In genomic region chr2:234495076-234495800, GRCh38 we compare ENCODE assay signal across 8 cellular contexts. TPM values are rescaled to one million over a fixed set of nuclear protein-coding genes. Genes with fewer than 3 reads are reported as not detected.
DNase-seq lines count a peak whose midpoint lies in the region; ATAC-seq and TF ChIP-seq lines count a peak whose summit lies in the region.

No MANE protein-coding gene starts in this region.

- DNase-seq in NCI-H748 (lab: John Stamatoyannopoulos, UW; ENCODE audit: unreplicated experiment) (peak; percentile 62), NCI-H748 treated with DMSO at 0.1 percent for 48 hours (lab: John Stamatoyannopoulos, UW) (no peak), endodermal cell (peak; percentile 86), neural progenitor cell (ENCODE audit: low spot score) (peak; percentile 53), G401 (ENCODE audit: low spot score) (no peak), KBM-7 (no peak)

- no peak overlapping the region for H3K27ac Mint-ChIP-seq in endodermal cell
- H3K27ac Mint-ChIP-seq in neural progenitor cell, result peak overlapping the region; percentile 96

- H3K4me3 Mint-ChIP-seq in endodermal cell (peak overlapping the region; percentile 69), neural progenitor cell (peak overlapping the region; percentile 99)

- in situ Hi-C loops in G401 (cut with HindIII; ENCODE audit: low sequenced_read_pairs) (no loop called here), KBM-7 (cut with MboI; ENCODE audit: low pct_unique_long_range_greater_than_20kb, low sequenced_read_pairs) (no loop called here)

- peak; percentile 21 for TF ChIP-seq CTCF in endodermal cell (conservative IDR thresholded peaks at IDR 0.05)
- TF ChIP-seq CTCF in neural progenitor cell (IDR thresholded peaks at IDR 0.05), result no peak

- peaks cover 62% of the 10 kb centered on the region for H4K20me1 ChIP-seq in neural progenitor cell (ENCODE audit: low read depth)

- no peaks in the 10 kb centered on the region for H3K36me3 Mint-ChIP-seq in endodermal cell (ENCODE audit: low read depth)
- H3K36me3 Mint-ChIP-seq in neural progenitor cell, result peaks cover 24% of the 10 kb centered on the region

- ATAC-seq in SK-N-SH treated with all-trans-retinoic acid at 6 μM for 48 hours, result peak; percentile 55
- ATAC-seq in HG03135 (IDR thresholded peaks at IDR 0.05; ENCODE audit: unreplicated experiment), result no peak

- H3K4me2 ChIP-seq in neural progenitor cell, result peak overlapping the region; percentile 97

- H3K9me3 ChIP-seq in endodermal cell (ENCODE audit: control insufficient read depth, low read length) (no peaks in the 10 kb centered on the region), neural progenitor cell (ENCODE audit: low read depth) (no peaks in the 10 kb centered on the region)

- peaks cover 46% of the 10 kb centered on the region for H3F3A ChIP-seq in neural progenitor cell (ENCODE audit: low read depth)

- H3K27ac ChIP-seq in endodermal cell (ENCODE audit: low read depth, low read length) (peak overlapping the region; percentile 12), neural progenitor cell (peak overlapping the region; percentile 30)

- H3K4me1 ChIP-seq in endodermal cell (ENCODE audit: control insufficient read depth, insufficient read depth, low read length), result no peaks in the 10 kb centered on the region
- peaks cover 28% of the 10 kb centered on the region for H3K4me1 ChIP-seq in neural progenitor cell

- 0% methylated on average over 4 to 22 of the region's 22 CpGs for WGBS in endodermal cell (ENCODE audit: insufficient coverage in 1 of 2, insufficient read length in 1 of 2), 2 experiments

- H3K36me3 ChIP-seq in endodermal cell (ENCODE audit: control insufficient read depth, insufficient read depth, low read length) (no peaks in the 10 kb centered on the region), neural progenitor cell (peaks cover 19% of the 10 kb centered on the region)

- H3K9ac ChIP-seq in endodermal cell (ENCODE audit: extremely low read depth, low read length, poor library complexity, severe bottlenecking) (peak overlapping the region; percentile 47), neural progenitor cell (peak overlapping the region; percentile 74)

- H3K27me3 ChIP-seq in endodermal cell (ENCODE audit: control insufficient read depth, insufficient read depth, low read length, poor library complexity, severe bottlenecking), result peaks cover 8% of the 10 kb centered on the region
- no peaks in the 10 kb centered on the region for H3K27me3 ChIP-seq in neural progenitor cell

- H3K4me3 ChIP-seq in endodermal cell (ENCODE audit: low read length) (peak overlapping the region; percentile 90), neural progenitor cell (peak overlapping the region; percentile 97)

- peaks cover 77% of the 10 kb centered on the region for H3K79me2 ChIP-seq in neural progenitor cell (ENCODE audit: low read depth)

- H3K4me1 Mint-ChIP-seq in endodermal cell, result peaks cover 20% of the 10 kb centered on the region
- peaks cover 36% of the 10 kb centered on the region for H3K4me1 Mint-ChIP-seq in neural progenitor cell

- H3K27me3 Mint-ChIP-seq in endodermal cell (ENCODE audit: insufficient read depth), result peaks cover 29% of the 10 kb centered on the region
- peaks cover 8% of the 10 kb centered on the region for H3K27me3 Mint-ChIP-seq in neural progenitor cell (ENCODE audit: insufficient read depth, low read depth)

- H2AFZ ChIP-seq in neural progenitor cell (replicated peaks), result no peak overlapping the region

- H3K9me3 Mint-ChIP-seq in endodermal cell (no peaks in the 10 kb centered on the region), neural progenitor cell (peaks cover 2% of the 10 kb centered on the region)

TF ChIP-seq in SK-N-SH treated with all-trans-retinoic acid at 6 μM for 48 hours, 23 proteins besides CTCF, POLR2A, EP300 and RAD21:
- TF ChIP-seq PATZ1 (CRISPR knock-in tag; IDR thresholded peaks at IDR 0.05; ENCODE audit: borderline replicate concordance) (no peak), SNAI2 (CRISPR knock-in tag; IDR thresholded peaks at IDR 0.05) (no peak), ISL1 (CRISPR knock-in tag; IDR thresholded peaks at IDR 0.05) (no peak), BACH2 (CRISPR knock-in tag; IDR thresholded peaks at IDR 0.05; ENCODE audit: borderline replicate concordance) (no peak), ZFP3 (CRISPR knock-in tag; IDR thresholded peaks at IDR 0.05) (no peak), ZFP30 (CRISPR knock-in tag; IDR thresholded peaks at IDR 0.05) (no peak), ZC3H10 (CRISPR knock-in tag; IDR thresholded peaks at IDR 0.05) (no peak), PPARA (CRISPR knock-in tag; IDR thresholded peaks at IDR 0.05; ENCODE audit: borderline replicate concordance) (no peak), TCF4 (CRISPR knock-in tag; IDR thresholded peaks at IDR 0.05; ENCODE audit: borderline replicate concordance) (no peak), ZNF565 (CRISPR knock-in tag; conservative IDR thresholded peaks at IDR 0.05; ENCODE audit: low read depth) (no peak), ARNTL (CRISPR knock-in tag; IDR thresholded peaks at IDR 0.05; ENCODE audit: borderline replicate concordance, low read depth) (no peak), TOX (CRISPR knock-in tag; IDR thresholded peaks at IDR 0.05; ENCODE audit: borderline replicate concordance) (no peak), ZNF70 (CRISPR knock-in tag; IDR thresholded peaks at IDR 0.05) (no peak), OSR1 (CRISPR knock-in tag; IDR thresholded peaks at IDR 0.05) (no peak)
- TF ChIP-seq, protein P1, sequence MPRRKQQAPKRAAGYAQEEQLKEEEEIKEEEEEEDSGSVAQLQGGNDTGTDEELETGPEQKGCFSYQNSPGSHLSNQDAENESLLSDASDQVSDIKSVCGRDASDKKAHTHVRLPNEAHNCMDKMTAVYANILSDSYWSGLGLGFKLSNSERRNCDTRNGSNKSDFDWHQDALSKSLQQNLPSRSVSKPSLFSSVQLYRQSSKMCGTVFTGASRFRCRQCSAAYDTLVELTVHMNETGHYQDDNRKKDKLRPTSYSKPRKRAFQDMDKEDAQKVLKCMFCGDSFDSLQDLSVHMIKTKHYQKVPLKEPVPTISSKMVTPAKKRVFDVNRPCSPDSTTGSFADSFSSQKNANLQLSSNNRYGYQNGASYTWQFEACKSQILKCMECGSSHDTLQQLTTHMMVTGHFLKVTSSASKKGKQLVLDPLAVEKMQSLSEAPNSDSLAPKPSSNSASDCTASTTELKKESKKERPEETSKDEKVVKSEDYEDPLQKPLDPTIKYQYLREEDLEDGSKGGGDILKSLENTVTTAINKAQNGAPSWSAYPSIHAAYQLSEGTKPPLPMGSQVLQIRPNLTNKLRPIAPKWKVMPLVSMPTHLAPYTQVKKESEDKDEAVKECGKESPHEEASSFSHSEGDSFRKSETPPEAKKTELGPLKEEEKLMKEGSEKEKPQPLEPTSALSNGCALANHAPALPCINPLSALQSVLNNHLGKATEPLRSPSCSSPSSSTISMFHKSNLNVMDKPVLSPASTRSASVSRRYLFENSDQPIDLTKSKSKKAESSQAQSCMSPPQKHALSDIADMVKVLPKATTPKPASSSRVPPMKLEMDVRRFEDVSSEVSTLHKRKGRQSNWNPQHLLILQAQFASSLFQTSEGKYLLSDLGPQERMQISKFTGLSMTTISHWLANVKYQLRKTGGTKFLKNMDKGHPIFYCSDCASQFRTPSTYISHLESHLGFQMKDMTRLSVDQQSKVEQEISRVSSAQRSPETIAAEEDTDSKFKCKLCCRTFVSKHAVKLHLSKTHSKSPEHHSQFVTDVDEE (CRISPR knock-in tag; IDR thresholded peaks at IDR 0.05), result no peak
- TF ChIP-seq, protein P2, sequence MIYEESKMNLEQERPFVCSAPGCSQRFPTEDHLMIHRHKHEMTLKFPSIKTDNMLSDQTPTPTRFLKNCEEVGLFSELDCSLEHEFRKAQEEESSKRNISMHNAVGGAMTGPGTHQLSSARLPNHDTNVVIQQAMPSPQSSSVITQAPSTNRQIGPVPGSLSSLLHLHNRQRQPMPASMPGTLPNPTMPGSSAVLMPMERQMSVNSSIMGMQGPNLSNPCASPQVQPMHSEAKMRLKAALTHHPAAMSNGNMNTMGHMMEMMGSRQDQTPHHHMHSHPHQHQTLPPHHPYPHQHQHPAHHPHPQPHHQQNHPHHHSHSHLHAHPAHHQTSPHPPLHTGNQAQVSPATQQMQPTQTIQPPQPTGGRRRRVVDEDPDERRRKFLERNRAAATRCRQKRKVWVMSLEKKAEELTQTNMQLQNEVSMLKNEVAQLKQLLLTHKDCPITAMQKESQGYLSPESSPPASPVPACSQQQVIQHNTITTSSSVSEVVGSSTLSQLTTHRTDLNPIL (CRISPR knock-in tag; IDR thresholded peaks at IDR 0.05; ENCODE audit: low read depth), result no peak

RNA-seq across cellular contexts. Expression of gene ARL4C, which starts 1.6 kb away (rescaled TPM):
- total RNA-seq in endodermal cell (10 to 100 TPM in 1 of 2 donors, 1 to 10 TPM in 1; 9.3 to 21.7 TPM), neural progenitor cell (ENCODE audit: low replicate concordance) (87.6 and 96.6 TPM in 2 replicates)
- polyA plus RNA-seq in endodermal cell (2013, experiment 1 of 2), result 74.9 TPM
- polyA plus RNA-seq in endodermal cell (2013, experiment 2 of 2), result 65.4 TPM
- total RNA-seq in G401 (2014; rRNA removed; shearing (Covaris generic)), result 33.1 and 39.8 TPM in 2 replicates

Comparison
In these comparisons a context has a peak if more than half of its experiments do, and no peak if none do; other contexts are left out.
1. DNase-seq: peak in NCI-H748 (single experiment), endodermal cell (single experiment) and neural progenitor cell (single experiment); none in NCI-H748 treated with DMSO at 0.1 percent for 48 hours (single experiment), G401 (single experiment) and KBM-7 (single experiment).